In the genomic region with DNA sequence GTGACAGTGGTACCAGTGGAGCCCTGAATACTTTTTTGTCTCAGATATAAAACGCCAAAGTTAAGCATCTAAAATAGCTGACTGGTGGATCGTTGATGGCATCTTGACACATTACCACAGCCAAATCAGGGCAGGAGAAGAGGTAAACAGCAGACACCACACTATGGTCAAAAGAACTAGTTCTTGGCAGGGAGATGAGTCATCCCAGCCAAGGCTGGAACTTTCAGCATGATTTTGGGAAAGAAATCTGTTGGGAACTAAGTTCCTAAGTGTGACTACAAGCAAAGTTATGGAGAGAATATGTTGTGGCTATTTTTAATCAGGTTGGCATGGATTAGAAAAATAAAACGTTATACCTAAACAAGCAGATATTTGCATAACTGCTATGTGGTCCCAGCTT, we compare ENCODE assay signal across 14 cellular contexts. TPM values are rescaled to one million over a fixed set of nuclear protein-coding genes. Genes with fewer than 3 reads are reported as not detected.
A peak's percentile ranks its signal among the peaks of the same experiment; 100 is the strongest.
DNase-seq lines count a peak whose midpoint lies in the region; ATAC-seq, FAIRE-seq and TF ChIP-seq lines count a peak whose summit lies in the region.
"Had no signal": no experiment of that assay in that cellular context is flagged by ENCODE, and none has a peak within 500 bp of the region (broad histone marks: within the 10 kb centered on the region; RNA-seq: fewer than 3 reads in every experiment).

No MANE protein-coding gene starts in this region.

- H4K20me1 ChIP-seq in keratinocyte (ENCODE audit: control insufficient read depth, extremely low read depth, insufficient read depth, low read length): no peaks in the 10 kb centered on the region

- no peak overlapping the region for H3K27ac ChIP-seq in keratinocyte (ENCODE audit: control insufficient read depth, insufficient read depth, low read length)
- H3K27ac ChIP-seq: A549 had no signal

- TF ChIP-seq CTCF in keratinocyte (optimal IDR thresholded peaks at IDR 0.05 in 1 of 3, IDR thresholded peaks at IDR 0.05 in 1 of 3, conservative IDR thresholded peaks at IDR 0.05 in 1 of 3; ENCODE audit: extremely low read depth in 1 of 3, insufficient read depth in 2 of 3, low read length in 3 of 3): no peak

- H3K9me1 ChIP-seq in keratinocyte (ENCODE audit: control insufficient read depth, extremely low read depth, insufficient read depth, low read length): no peaks in the 10 kb centered on the region

- ATAC-seq in Right ventricle myocardium inferior: peak; percentile 57
- ATAC-seq: A549 had no signal

- no peaks in the 10 kb centered on the region for H3K79me2 ChIP-seq in keratinocyte (ENCODE audit: control insufficient read depth, insufficient read depth, low read length)

- FAIRE-seq in keratinocyte (lab: Jason Lieb, UNC): peak; percentile 65
- FAIRE-seq in urothelium cell line (lab: Jason Lieb, UNC): no peak
- FAIRE-seq: kidney had no signal

- no peaks in the 10 kb centered on the region for H3K9me3 ChIP-seq in keratinocyte (ENCODE audit: control insufficient read depth, low read depth, low read length)
- H3K9me3 ChIP-seq: A549 had no signal

- DNase-seq in Right ventricle myocardium inferior (ENCODE audit: missing footprints) (no peak), cardiac septum (ENCODE audit: low spot score) (no peak), brain pericyte (ENCODE audit: low read depth, low spot score) (peak; percentile 12), keratinocyte (ENCODE audit: low read depth, low spot score) (no peak), urothelium cell line (ENCODE audit: low spot score) (peak; percentile 54), SHP77 (lab: John Stamatoyannopoulos, UW) (no peak), occipital lobe (lab: John Stamatoyannopoulos, UW) (no peak)
- no peak for DNase-seq in activated CD4-positive, alpha-beta T cell treated with anti-CD3 and anti-CD28 coated beads for 1 hour
- DNase-seq: activated CD4-positive, alpha-beta T cell treated with anti-CD3 and anti-CD28 coated beads, Interleukin-2, amount 50 U/mL, for 48 hours; activated naive CD4-positive, alpha-beta T cell treated with anti-CD3 and anti-CD28 coated beads, Interleukin-2, amount 50 U/mL, for 16 hours; kidney; NCI-H187; stimulated activated CD4-positive, alpha-beta T cell treated with anti-CD3 and anti-CD28 coated beads, Interleukin-4, amount 100 ng/mL, for 4 hours had no signal

- H3K9ac ChIP-seq in keratinocyte (ENCODE audit: control insufficient read depth, extremely low read depth, insufficient read depth, low read length): no peak overlapping the region

- intact Hi-C loops in Right ventricle myocardium inferior (cut with DNase I): no loop called here
- intact Hi-C loops in cardiac septum (cut with DNase I): no loop called here

- dilution Hi-C loops in keratinocyte (cut with MboI; ENCODE audit: extremely low pct_ligation_motif_present, low sequenced_read_pairs): no loop called here

- H3K36me3 ChIP-seq in keratinocyte (ENCODE audit: control insufficient read depth in 2 of 2, extremely low read depth in 1 of 2, insufficient read depth in 2 of 2, low read length in 2 of 2): no peaks in the 10 kb centered on the region

- no peak overlapping the region for H3K4me2 ChIP-seq in keratinocyte (ENCODE audit: control insufficient read depth, extremely low read depth, insufficient read depth, low read depth, low read length)
- H3K4me2 ChIP-seq: A549 had no signal

- H3K4me1 ChIP-seq in keratinocyte (ENCODE audit: control insufficient read depth, extremely low read depth, insufficient read depth, low read length): no peaks in the 10 kb centered on the region
- H3K4me1 ChIP-seq: A549 had no signal

- no peak overlapping the region for H2AFZ ChIP-seq in keratinocyte (ENCODE audit: control insufficient read depth, low read length)

- no peaks in the 10 kb centered on the region for H3K27me3 ChIP-seq in keratinocyte (ENCODE audit: control insufficient read depth, extremely low read depth, insufficient read depth, low read length)

- no peak overlapping the region for H3K4me3 ChIP-seq in keratinocyte (ENCODE audit: control insufficient read depth in 2 of 3, extremely low read depth in 1 of 3, insufficient read depth in 2 of 3, low read depth in 1 of 3, low read length in 3 of 3)
- H3K4me3 ChIP-seq: A549 had no signal

RNA-seq across cellular contexts. Expression of gene LGR5, which starts 36.9 kb away (rescaled TPM):
- total RNA-seq in Right ventricle myocardium inferior (not detected), cardiac septum (not detected), occipital lobe (not detected)
- 0.05 to 0.19 TPM (median 0.05 TPM) in 3 replicates for polyA plus RNA-seq in keratinocyte
- polyA plus RNA-seq in keratinocyte (2011; ENCODE audit: low read depth): not detected
- polyA plus RNA-seq in keratinocyte (2011; cell fraction: cytosol; rRNA removed): 0.03 and 0.04 TPM in 2 replicates
- 0.31 and 0.37 TPM in 2 replicates for polyA plus RNA-seq in keratinocyte (2011; cell fraction: nucleus; rRNA removed)
- 0.06 and 0.07 TPM in 2 replicates for polyA plus RNA-seq in keratinocyte (2012; ENCODE audit: low replicate concordance)
- polyA minus RNA-seq in keratinocyte: 0.10 TPM in 1 of 3 replicates, not detected in the others
- not detected for polyA minus RNA-seq in keratinocyte (2011; cell fraction: cytosol; rRNA and poly(A)+ RNA removed)
- 0.21 and 0.54 TPM in 2 replicates for polyA minus RNA-seq in keratinocyte (2011; cell fraction: nucleus; rRNA and poly(A)+ RNA removed)
- polyA plus RNA-seq: A549 had no signal

Comparison
In these comparisons a context has a peak if more than half of its experiments do, and no peak if none do; other contexts are left out.
1. DNase-seq: peak in brain pericyte (single experiment) and urothelium cell line (single experiment); none in Right ventricle myocardium inferior (single experiment), cardiac septum (single experiment), keratinocyte (single experiment), activated CD4-positive, alpha-beta T cell treated with anti-CD3 and anti-CD28 coated beads for 1 hour (single experiment), SHP77 (0 of 2) and occipital lobe (single experiment).